8 cellular contexts compared by ENCODE assay signal in the genomic region with DNA sequence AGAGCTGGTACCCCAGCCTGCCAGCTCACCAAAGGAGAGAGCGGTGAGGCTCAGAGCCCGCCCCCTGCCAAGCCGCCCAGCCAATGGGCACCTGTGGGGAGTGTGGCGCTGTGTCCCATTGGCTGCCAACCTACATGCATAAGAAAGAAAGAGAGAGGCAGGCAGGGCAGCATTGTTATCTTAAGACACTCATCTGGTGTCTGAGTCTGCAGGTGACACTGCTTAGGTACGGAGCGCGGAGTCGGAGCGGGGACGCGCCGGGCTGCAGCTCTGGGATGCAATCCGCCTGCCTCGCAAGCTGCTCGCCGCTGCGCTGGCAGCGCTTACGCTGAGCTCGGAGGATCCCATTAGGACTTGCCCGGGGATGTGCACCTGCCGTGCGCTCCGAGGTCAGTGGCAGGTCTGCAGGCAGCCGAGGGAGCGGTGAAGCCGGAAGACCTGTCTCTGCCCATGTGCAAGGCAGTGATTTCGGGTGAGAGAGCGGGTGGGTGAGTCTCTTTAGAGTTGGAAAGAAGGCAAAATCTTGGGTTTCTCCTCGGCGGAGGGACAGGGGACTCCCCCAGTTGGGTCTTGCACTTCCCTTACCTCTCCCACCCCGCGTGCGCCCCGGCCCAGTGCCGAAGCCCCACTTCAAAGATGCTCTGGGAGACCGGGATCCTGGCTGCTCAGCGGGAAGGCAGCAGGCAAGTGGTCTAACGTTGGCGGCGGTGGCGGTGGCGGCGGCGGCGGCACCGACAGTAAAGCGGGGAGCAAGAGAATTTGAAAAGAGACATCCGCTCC. TPM values are rescaled to one million over a fixed set of nuclear protein-coding genes. Genes with fewer than 3 reads are reported as not detected.
DNase-seq lines count a peak whose midpoint lies in the region; ATAC-seq and TF ChIP-seq lines count a peak whose summit lies in the region.

A gene with protein sequence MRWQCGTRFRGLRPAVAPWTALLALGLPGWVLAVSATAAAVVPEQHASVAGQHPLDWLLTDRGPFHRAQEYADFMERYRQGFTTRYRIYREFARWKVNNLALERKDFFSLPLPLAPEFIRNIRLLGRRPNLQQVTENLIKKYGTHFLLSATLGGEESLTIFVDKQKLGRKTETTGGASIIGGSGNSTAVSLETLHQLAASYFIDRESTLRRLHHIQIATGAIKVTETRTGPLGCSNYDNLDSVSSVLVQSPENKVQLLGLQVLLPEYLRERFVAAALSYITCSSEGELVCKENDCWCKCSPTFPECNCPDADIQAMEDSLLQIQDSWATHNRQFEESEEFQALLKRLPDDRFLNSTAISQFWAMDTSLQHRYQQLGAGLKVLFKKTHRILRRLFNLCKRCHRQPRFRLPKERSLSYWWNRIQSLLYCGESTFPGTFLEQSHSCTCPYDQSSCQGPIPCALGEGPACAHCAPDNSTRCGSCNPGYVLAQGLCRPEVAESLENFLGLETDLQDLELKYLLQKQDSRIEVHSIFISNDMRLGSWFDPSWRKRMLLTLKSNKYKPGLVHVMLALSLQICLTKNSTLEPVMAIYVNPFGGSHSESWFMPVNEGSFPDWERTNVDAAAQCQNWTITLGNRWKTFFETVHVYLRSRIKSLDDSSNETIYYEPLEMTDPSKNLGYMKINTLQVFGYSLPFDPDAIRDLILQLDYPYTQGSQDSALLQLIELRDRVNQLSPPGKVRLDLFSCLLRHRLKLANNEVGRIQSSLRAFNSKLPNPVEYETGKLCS (plus strand): TSS at position 203 of the 780 bp plus-strand sequence. CDS start 58,919 bp downstream, outside the sequence.

- WGBS in trophoblast cell (ENCODE audit: extremely low coverage, insufficient coverage, insufficient read length): no CpG with 5 or more reads among the region's 49 CpGs

- peaks cover 3% of the 10 kb centered on the region for H3K27me3 Mint-ChIP-seq in activated CD4-positive, alpha-beta T cell treated with anti-CD3 and anti-CD28 coated beads, Interleukin-2, amount 10 ng/mL, durations not matched to agents 7 days and 5 days
- H3K27me3 Mint-ChIP-seq in activated T-helper 2 cell treated with anti-CD3 and anti-CD28 coated beads, Interferon-gamma antibody, Interleukin-2, Interleukin-4, amounts not matched to agents 10 μg/mL and 5 μg/mL and 100 μg/mL, durations not matched to agents 14 hours and 24 hours and 36 hours (ENCODE audit: low read depth): peaks cover 14% of the 10 kb centered on the region

- H3K27ac Mint-ChIP-seq in activated CD4-positive, alpha-beta T cell treated with anti-CD3 and anti-CD28 coated beads, Interleukin-2, amount 10 ng/mL, durations not matched to agents 7 days and 5 days: no peak within 1 kb of the TSS
- H3K27ac Mint-ChIP-seq in activated T-helper 2 cell treated with anti-CD3 and anti-CD28 coated beads, Interferon-gamma antibody, Interleukin-2, Interleukin-4, amounts not matched to agents 10 μg/mL and 5 μg/mL and 100 μg/mL, durations not matched to agents 14 hours and 24 hours and 36 hours: no peak within 1 kb of the TSS

- H3K36me3 ChIP-seq in trophoblast cell (ENCODE audit: control insufficient read depth in 1 of 2, insufficient read depth in 2 of 2, low read length in 2 of 2): no peaks in the 10 kb centered on the region

- H3K4ac ChIP-seq in trophoblast cell (ENCODE audit: low read depth, low read length): no peak within 1 kb of the TSS

- H3K79me1 ChIP-seq in trophoblast cell (ENCODE audit: low read length): no peaks in the 10 kb centered on the region

- no peak within 1 kb of the TSS for H4K8ac ChIP-seq in trophoblast cell (ENCODE audit: low read depth, low read length)

- no peak within 1 kb of the TSS for H4K12ac ChIP-seq in trophoblast cell (ENCODE audit: low read depth, low read length)

- CTCF ChIA-PET in RWPE1 (lab: Yijun Ruan, JAX): no interaction called here
- CTCF ChIA-PET in activated CD4-positive, alpha-beta T cell treated with anti-CD3 and anti-CD28 coated beads, Interleukin-2, amount 10 ng/mL, durations not matched to agents 7 days and 5 days (lab: Charles Lee): no interaction called here

- H3K27ac ChIP-seq in RWPE1: no peak within 1 kb of the TSS
- no peak within 1 kb of the TSS for H3K27ac ChIP-seq in trophoblast cell (ENCODE audit: low read depth, low read length)

- ATAC-seq in GM18502 (IDR thresholded peaks at IDR 0.05; ENCODE audit: poor library complexity, unreplicated experiment) (peak; percentile 97), HG03432 (IDR thresholded peaks at IDR 0.05; ENCODE audit: unreplicated experiment) (peak; percentile 78)

- H3K9me3 ChIP-seq in trophoblast cell (ENCODE audit: insufficient read depth, low read depth, low read length): peaks cover 5% of the 10 kb centered on the region

- peak within 1 kb of the TSS; percentile 8 for H3K4me2 ChIP-seq in trophoblast cell (ENCODE audit: low read length)

- H3K9me3 Mint-ChIP-seq in activated CD4-positive, alpha-beta T cell treated with anti-CD3 and anti-CD28 coated beads, Interleukin-2, amount 10 ng/mL, durations not matched to agents 7 days and 5 days: no peaks in the 10 kb centered on the region
- H3K9me3 Mint-ChIP-seq in activated T-helper 2 cell treated with anti-CD3 and anti-CD28 coated beads, Interferon-gamma antibody, Interleukin-2, Interleukin-4, amounts not matched to agents 10 μg/mL and 5 μg/mL and 100 μg/mL, durations not matched to agents 14 hours and 24 hours and 36 hours: no peaks in the 10 kb centered on the region

- no peak within 1 kb of the TSS for H3K18ac ChIP-seq in trophoblast cell (ENCODE audit: low read length)

- H2AFZ ChIP-seq in trophoblast cell (ENCODE audit: insufficient read depth, low read length, poor library complexity): no peak within 1 kb of the TSS

- no peak within 1 kb of the TSS for H2BK12ac ChIP-seq in trophoblast cell (ENCODE audit: low read length)

- H2BK120ac ChIP-seq in trophoblast cell (ENCODE audit: insufficient read depth, low read length, poor library complexity): no peak within 1 kb of the TSS

- H2BK5ac ChIP-seq in trophoblast cell (ENCODE audit: low read depth, low read length, poor library complexity): no peak within 1 kb of the TSS

- H3K4me3 Mint-ChIP-seq in activated CD4-positive, alpha-beta T cell treated with anti-CD3 and anti-CD28 coated beads, Interleukin-2, amount 10 ng/mL, durations not matched to agents 7 days and 5 days: no peak within 1 kb of the TSS
- no peak within 1 kb of the TSS for H3K4me3 Mint-ChIP-seq in activated T-helper 2 cell treated with anti-CD3 and anti-CD28 coated beads, Interferon-gamma antibody, Interleukin-2, Interleukin-4, amounts not matched to agents 10 μg/mL and 5 μg/mL and 100 μg/mL, durations not matched to agents 14 hours and 24 hours and 36 hours (ENCODE audit: low read depth)

- no peaks in the 10 kb centered on the region for H3K79me2 ChIP-seq in trophoblast cell (ENCODE audit: control insufficient read depth, insufficient read depth, low read length, poor library complexity)

- H4K91ac ChIP-seq in trophoblast cell (ENCODE audit: low read depth, low read length): no peak within 1 kb of the TSS

- peak within 1 kb of the TSS; percentile 45 for H3K23ac ChIP-seq in trophoblast cell (ENCODE audit: low read length)

- POLR2A ChIA-PET in RWPE1 (lab: Yijun Ruan, JAX; ENCODE audit: low non-redundant PET): no interaction called here
- POLR2A ChIA-PET in activated CD4-positive, alpha-beta T cell treated with anti-CD3 and anti-CD28 coated beads, Interleukin-2, amount 10 ng/mL, durations not matched to agents 7 days and 5 days (lab: Charles Lee): no interaction called here

- no peak within 1 kb of the TSS for H3K4me3 ChIP-seq in trophoblast cell (ENCODE audit: low read depth, low read length)

- H3K27me3 ChIP-seq in trophoblast cell (ENCODE audit: insufficient read depth, low read length): peaks cover 34% of the 10 kb centered on the region

- no peak within 1 kb of the TSS for H3K14ac ChIP-seq in trophoblast cell (ENCODE audit: low read length)

- intact Hi-C loops in activated T-helper 2 cell treated with anti-CD3 and anti-CD28 coated beads, Interferon-gamma antibody, Interleukin-2, Interleukin-4, amounts not matched to agents 10 μg/mL and 5 μg/mL and 100 μg/mL, durations not matched to agents 14 hours and 24 hours and 36 hours (cut with micrococcal nuclease): no loop called here

- no peak within 1 kb of the TSS for H2AK5ac ChIP-seq in trophoblast cell (ENCODE audit: low read length)

- peak; percentile 46 for DNase-seq in RWPE1 (ENCODE audit: low spot score)
- peak; percentile 83 for DNase-seq in germinal center (ENCODE audit: low spot score)
- DNase-seq in trophoblast cell: peak in 1 of 2 donors; percentile 5
- DNase-seq in NK-92 treated with Interleukin-12 subunit alpha and Interleukin-12 subunit beta, amount 100 ng/mL, for 24 hours (lab: John Stamatoyannopoulos, UW): no peak
- no peak for DNase-seq in activated CD4-positive, alpha-beta T cell treated with anti-CD3 and anti-CD28 coated beads, Interleukin-2, amount 10 ng/mL, durations not matched to agents 7 days and 5 days
- DNase-seq in activated T-helper 2 cell treated with anti-CD3 and anti-CD28 coated beads, Interferon-gamma antibody, Interleukin-2, Interleukin-4, amounts not matched to agents 10 μg/mL and 5 μg/mL and 100 μg/mL, durations not matched to agents 14 hours and 24 hours and 36 hours (ENCODE audit: low spot score): no peak

- H3K36me3 Mint-ChIP-seq in activated CD4-positive, alpha-beta T cell treated with anti-CD3 and anti-CD28 coated beads, Interleukin-2, amount 10 ng/mL, durations not matched to agents 7 days and 5 days (ENCODE audit: low read depth): no peaks in the 10 kb centered on the region
- no peaks in the 10 kb centered on the region for H3K36me3 Mint-ChIP-seq in activated T-helper 2 cell treated with anti-CD3 and anti-CD28 coated beads, Interferon-gamma antibody, Interleukin-2, Interleukin-4, amounts not matched to agents 10 μg/mL and 5 μg/mL and 100 μg/mL, durations not matched to agents 14 hours and 24 hours and 36 hours (ENCODE audit: low read depth)

- peaks cover 0 to 4% of the 10 kb centered on the region in 2 experiments for H3K4me1 ChIP-seq in trophoblast cell (ENCODE audit: control insufficient read depth in 1 of 2, insufficient read depth in 2 of 2, low read length in 2 of 2)

- TF ChIP-seq CTCF in RWPE1 (conservative IDR thresholded peaks at IDR 0.05; ENCODE audit: low read depth): no peak

- H3K9ac ChIP-seq in trophoblast cell (ENCODE audit: low read length): no peak within 1 kb of the TSS

- no peaks in the 10 kb centered on the region for H3K4me1 Mint-ChIP-seq in activated CD4-positive, alpha-beta T cell treated with anti-CD3 and anti-CD28 coated beads, Interleukin-2, amount 10 ng/mL, durations not matched to agents 7 days and 5 days
- no peaks in the 10 kb centered on the region for H3K4me1 Mint-ChIP-seq in activated T-helper 2 cell treated with anti-CD3 and anti-CD28 coated beads, Interferon-gamma antibody, Interleukin-2, Interleukin-4, amounts not matched to agents 10 μg/mL and 5 μg/mL and 100 μg/mL, durations not matched to agents 14 hours and 24 hours and 36 hours (ENCODE audit: low read depth)

RNA-seq across cellular contexts. Expression of the gene that starts here (rescaled TPM):
- 0.06 and 0.07 TPM in 2 replicates for polyA plus RNA-seq in trophoblast cell (2013)
- total RNA-seq in activated CD4-positive, alpha-beta T cell treated with anti-CD3 and anti-CD28 coated beads, Interleukin-2, amount 10 ng/mL, durations not matched to agents 7 days and 5 days: not detected
- total RNA-seq in activated T-helper 2 cell treated with anti-CD3 and anti-CD28 coated beads, Interferon-gamma antibody, Interleukin-2, Interleukin-4, amounts not matched to agents 10 μg/mL and 5 μg/mL and 100 μg/mL, durations not matched to agents 14 hours and 24 hours and 36 hours: not detected in 2 replicates

Comparison
In these comparisons a context has a peak if more than half of its experiments do, and no peak if none do; other contexts are left out.
1. DNase-seq: peak in RWPE1 (single experiment) and germinal center (single experiment); none in NK-92 treated with Interleukin-12 subunit alpha and Interleukin-12 subunit beta, amount 100 ng/mL, for 24 hours (single experiment), activated CD4-positive, alpha-beta T cell treated with anti-CD3 and anti-CD28 coated beads, Interleukin-2, amount 10 ng/mL, durations not matched to agents 7 days and 5 days (single experiment) and activated T-helper 2 cell treated with anti-CD3 and anti-CD28 coated beads, Interferon-gamma antibody, Interleukin-2, Interleukin-4, amounts not matched to agents 10 μg/mL and 5 μg/mL and 100 μg/mL, durations not matched to agents 14 hours and 24 hours and 36 hours (single experiment).